ENCODE assay signal across 17 cellular contexts in the genomic region with DNA sequence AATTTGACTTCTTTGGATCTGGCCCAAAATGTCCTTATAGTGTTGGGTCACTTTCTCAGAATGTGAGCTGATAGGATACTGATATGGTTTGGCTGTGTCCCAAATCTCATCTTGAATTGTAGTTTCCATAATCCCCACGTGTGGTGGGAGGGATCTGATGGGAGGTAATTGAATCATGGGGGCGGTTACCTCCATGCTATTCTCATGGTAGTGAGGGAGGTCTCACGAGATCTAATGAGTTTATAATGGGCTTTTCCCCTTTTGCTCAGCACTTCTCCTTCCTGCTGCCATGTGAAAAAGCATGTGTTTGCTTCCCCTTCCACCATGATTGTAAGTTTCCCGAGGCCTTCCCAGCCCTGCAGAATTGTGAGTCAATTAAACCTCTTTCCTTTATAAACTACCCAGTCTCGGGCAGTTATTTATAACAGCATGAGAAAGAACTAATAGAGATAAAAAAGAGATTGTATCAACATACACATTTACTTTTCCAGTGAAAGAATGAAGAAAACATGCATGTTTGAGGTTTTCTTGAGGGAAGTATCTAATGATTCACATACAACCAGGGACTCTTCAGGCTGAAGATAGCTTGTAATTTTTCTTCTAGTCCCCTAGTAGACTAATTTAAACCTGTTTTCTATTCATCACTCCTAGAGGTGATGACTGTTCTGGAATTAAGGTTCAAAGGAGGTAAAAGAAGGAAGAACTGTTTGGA. TPM values are rescaled to one million over a fixed set of nuclear protein-coding genes. Genes with fewer than 3 reads are reported as not detected.
A peak's percentile ranks its signal among the peaks of the same experiment; 100 is the strongest.
DNase-seq lines count a peak whose midpoint lies in the region; ATAC-seq and TF ChIP-seq lines count a peak whose summit lies in the region.
"Had no signal": no experiment of that assay in that cellular context is flagged by ENCODE, and none has a peak within 500 bp of the region (broad histone marks: within the 10 kb centered on the region; RNA-seq: fewer than 3 reads in every experiment).

No MANE protein-coding gene starts in this region.

- H3K4me1 Mint-ChIP-seq in type B pancreatic cell (ENCODE audit: unreplicated experiment): no peaks in the 10 kb centered on the region

- peaks cover 2% of the 10 kb centered on the region for H3K27me3 Mint-ChIP-seq in type B pancreatic cell
- H3K27me3 Mint-ChIP-seq: naive B cell had no signal

- H3K27ac ChIP-seq in AG04450 (ENCODE audit: low read depth, low read length): peak overlapping the region; percentile 39
- H3K27ac ChIP-seq: prostate gland, RWPE1 had no signal

- TF ChIP-seq CTCF in AG04450 (IDR thresholded peaks at IDR 0.05; ENCODE audit: low read depth, low read length) (no peak), fibroblast of villous mesenchyme (IDR thresholded peaks at IDR 0.05; ENCODE audit: insufficient read depth, low read depth, low read length) (no peak), type B pancreatic cell (conservative IDR thresholded peaks at IDR 0.05) (no peak)

- H3K9me3 Mint-ChIP-seq in type B pancreatic cell: peaks cover 3% of the 10 kb centered on the region

- H3K36me3 Mint-ChIP-seq in type B pancreatic cell: peaks cover 7% of the 10 kb centered on the region
- H3K36me3 Mint-ChIP-seq: naive B cell had no signal

- no peak for DNase-seq in AG04450 (ENCODE audit: low read depth, low spot score)
- DNase-seq in GF-D8 (lab: John Stamatoyannopoulos, UW): peak; percentile 57
- peak; percentile 92 for DNase-seq in OCI-M1 (lab: John Stamatoyannopoulos, UW)
- peak; percentile 48 for DNase-seq in fibroblast of villous mesenchyme (ENCODE audit: low read depth)
- no peak for DNase-seq in pons (ENCODE audit: low spot score)
- no peak for DNase-seq in NCI-H1092 (lab: John Stamatoyannopoulos, UW)
- DNase-seq in type B pancreatic cell (ENCODE audit: extremely low spot score, unreplicated experiment): no peak
- DNase-seq: activated CD4-positive, CD25-positive, alpha-beta regulatory T cell; mammary epithelial cell; naive B cell; NCI-H1436 treated with DMSO at 0.1 percent for 48 hours; NCI-H446; stimulated activated CD4-positive, alpha-beta T cell treated with anti-CD3 and anti-CD28 coated beads, Interleukin-2, amount 100 ng/mL, for 48 hours had no signal

- H3K27ac Mint-ChIP-seq in type B pancreatic cell: no peak overlapping the region
- H3K27ac Mint-ChIP-seq: naive B cell had no signal

- CTCF ChIA-PET in AG04450 (lab: Charles Lee): interaction anchor here (1.0 kb wide), 2 partner anchors 14 to 17 kb away, joined by 4 read pairs; partner anchors contain the start of gene CSTF3

- POLR2A ChIA-PET in AG04450 (lab: Yijun Ruan, JAX): interaction anchor here (0.5 kb wide), 1 partner anchor 17 kb away, joined by 8 read pairs; no protein-coding TSS in a partner anchor

- no peak for ATAC-seq in GM21423 (IDR thresholded peaks at IDR 0.05; ENCODE audit: unreplicated experiment)
- ATAC-seq: GM12878 had no signal

- H3K4me3 ChIP-seq in AG04450 (ENCODE audit: low read depth, low read length): no peak overlapping the region
- no peak overlapping the region for H3K4me3 ChIP-seq in fibroblast of villous mesenchyme (ENCODE audit: low read depth, low read length)
- H3K4me3 ChIP-seq: GM12878, prostate gland had no signal

- H3K9me3 ChIP-seq in AG04450 (ENCODE audit: control insufficient read depth, insufficient read depth, low read length): no peaks in the 10 kb centered on the region
- H3K9me3 ChIP-seq: prostate gland had no signal

- no peaks in the 10 kb centered on the region for H3K27me3 ChIP-seq in AG04450 (ENCODE audit: control insufficient read depth, insufficient read depth, low read length)

- H3K4me3 Mint-ChIP-seq in type B pancreatic cell: no peak overlapping the region
- H3K4me3 Mint-ChIP-seq: naive B cell had no signal

RNA-seq across cellular contexts. Expression of gene CSTF3, which starts 17.3 kb away (rescaled TPM):
- 29.9 and 38.6 TPM in 2 replicates for polyA plus RNA-seq in AG04450 (2011; rRNA removed)
- polyA minus RNA-seq in AG04450 (2011; rRNA and poly(A)+ RNA removed): 55.4 and 72.6 TPM in 2 replicates
- total RNA-seq in fibroblast of villous mesenchyme: 16.4 and 31.5 TPM in 2 replicates
- 35.8 and 49.4 TPM in 2 replicates for total RNA-seq in type B pancreatic cell (ENCODE audit: low replicate concordance)

Comparison
In these comparisons a context has a peak if more than half of its experiments do, and no peak if none do; other contexts are left out.
1. DNase-seq: peak in GF-D8 (single experiment), OCI-M1 (single experiment) and fibroblast of villous mesenchyme (single experiment); none in AG04450 (single experiment), pons (single experiment), NCI-H1092 (single experiment) and type B pancreatic cell (single experiment).